13 cellular contexts compared by ENCODE assay signal in genomic region chr6:10595731-10596664, GRCh38.
DNase-seq lines count a peak whose midpoint lies in the region; ATAC-seq and TF ChIP-seq lines count a peak whose summit lies in the region.
"Had no signal": no experiment of that assay in that cellular context is flagged by ENCODE, and none has a peak within 500 bp of the region (broad histone marks: within the 10 kb centered on the region; RNA-seq: fewer than 3 reads in every experiment).

No MANE protein-coding gene starts in this region.

- H3K36me3 ChIP-seq in SJSA1 (no peaks in the 10 kb centered on the region), suprapubic skin (no peaks in the 10 kb centered on the region)
- no peaks in the 10 kb centered on the region for H3K36me3 ChIP-seq in naive thymus-derived CD4-positive, alpha-beta T cell (ENCODE audit: control insufficient read depth in 2 of 3, insufficient read depth in 3 of 3, low read length in 3 of 3)

- 85% methylated on average over 11 of the region's 11 CpGs for WGBS in suprapubic skin

- H3K27ac Mint-ChIP-seq in naive thymus-derived CD4-positive, alpha-beta T cell, result no peak overlapping the region
- H3K27ac Mint-ChIP-seq: effector memory CD8-positive, alpha-beta T cell had no signal

- no peak for TF ChIP-seq CTCF in suprapubic skin (IDR thresholded peaks at IDR 0.05)
- TF ChIP-seq CTCF in coronary artery (IDR thresholded peaks at IDR 0.05), result no peak

- H3K4me3 Mint-ChIP-seq in naive thymus-derived CD4-positive, alpha-beta T cell, result no peak overlapping the region
- H3K4me3 Mint-ChIP-seq: effector memory CD8-positive, alpha-beta T cell had no signal

- no peak for TF ChIP-seq POLR2A in suprapubic skin (IDR thresholded peaks at IDR 0.05)

- DNase-seq in HPDE6-E6E7 (ENCODE audit: extremely low spot score), result peak; percentile 8
- DNase-seq in SJSA1 (ENCODE audit: low read depth in 1 of 2, low spot score in 2 of 2), result peak; percentile 78 to 85
- no peak for DNase-seq in naive thymus-derived CD4-positive, alpha-beta T cell
- DNase-seq in activated CD4-positive, alpha-beta T cell treated with anti-CD3 and anti-CD28 coated beads, Interleukin-2, amount 50 U/mL, for 1 hour, result no peak
- no peak for DNase-seq in suprapubic skin (ENCODE audit: low spot score in 2 of 2)
- no peak for DNase-seq in coronary artery (ENCODE audit: low spot score)
- DNase-seq: activated gamma-delta T cell; DND-41; effector memory CD8-positive, alpha-beta T cell; T-helper 9 cell had no signal

- no peak for TF ChIP-seq EP300 in suprapubic skin (IDR thresholded peaks at IDR 0.05)

- H3K27ac ChIP-seq in SJSA1, result peak overlapping the region; percentile 70
- H3K27ac ChIP-seq in naive thymus-derived CD4-positive, alpha-beta T cell (ENCODE audit: low read depth, low read length), result no peak overlapping the region
- no peak overlapping the region for H3K27ac ChIP-seq in suprapubic skin
- H3K27ac ChIP-seq in coronary artery, result no peak overlapping the region
- H3K27ac ChIP-seq: parathyroid adenoma had no signal

- ATAC-seq in GM19395 (IDR thresholded peaks at IDR 0.05; ENCODE audit: unreplicated experiment) (peak; percentile 57), GM21825 (IDR thresholded peaks at IDR 0.05; ENCODE audit: unreplicated experiment) (no peak)
- ATAC-seq in naive thymus-derived CD4-positive, alpha-beta T cell, result peak; percentile 68
- ATAC-seq: effector memory CD8-positive, alpha-beta T cell had no signal

- H3K36me3 Mint-ChIP-seq in naive thymus-derived CD4-positive, alpha-beta T cell, result peaks cover 0 to 8% (median 2%) of the 10 kb centered on the region in 5 donors

- peaks cover 0 to 2% (median 0%) of the 10 kb centered on the region in 11 donors for H3K9me3 Mint-ChIP-seq in naive thymus-derived CD4-positive, alpha-beta T cell
- H3K9me3 Mint-ChIP-seq: effector memory CD8-positive, alpha-beta T cell had no signal

- H3K4me1 Mint-ChIP-seq in naive thymus-derived CD4-positive, alpha-beta T cell, result peaks cover 0 to 5% (median 0%) of the 10 kb centered on the region in 7 donors

- peaks cover 34% of the 10 kb centered on the region for H3K4me1 ChIP-seq in SJSA1 (replicated peaks)
- no peaks in the 10 kb centered on the region for H3K4me1 ChIP-seq in naive thymus-derived CD4-positive, alpha-beta T cell (ENCODE audit: control insufficient read depth in 2 of 2, insufficient read depth in 2 of 2, low read length in 2 of 2)
- H3K4me1 ChIP-seq in suprapubic skin, result no peaks in the 10 kb centered on the region
- H3K4me1 ChIP-seq: parathyroid adenoma had no signal

- CTCF ChIA-PET in naive thymus-derived CD4-positive, alpha-beta T cell (lab: Charles Lee), result no interaction called here

- H3K9me3 ChIP-seq in SJSA1 (replicated peaks), result no peaks in the 10 kb centered on the region
- H3K9me3 ChIP-seq in naive thymus-derived CD4-positive, alpha-beta T cell (ENCODE audit: control insufficient read depth in 2 of 3, low read length in 3 of 3), result no peaks in the 10 kb centered on the region
- no peaks in the 10 kb centered on the region for H3K9me3 ChIP-seq in suprapubic skin

- intact Hi-C loops in naive thymus-derived CD4-positive, alpha-beta T cell (cut with micrococcal nuclease), result no loop called here

- POLR2A ChIA-PET in naive thymus-derived CD4-positive, alpha-beta T cell (lab: Charles Lee), result no interaction called here

- H3K27me3 ChIP-seq in SJSA1 (replicated peaks) (no peaks in the 10 kb centered on the region), suprapubic skin (no peaks in the 10 kb centered on the region)
- H3K27me3 ChIP-seq in naive thymus-derived CD4-positive, alpha-beta T cell (ENCODE audit: control insufficient read depth in 2 of 2, insufficient read depth in 2 of 2, low read length in 2 of 2), result no peaks in the 10 kb centered on the region

- H3K4me3 ChIP-seq in SJSA1 (peak overlapping the region; percentile 17), suprapubic skin (no peak overlapping the region), coronary artery (no peak overlapping the region)
- H3K4me3 ChIP-seq in naive thymus-derived CD4-positive, alpha-beta T cell (ENCODE audit: low read length), result no peak overlapping the region

- H3K27me3 Mint-ChIP-seq in naive thymus-derived CD4-positive, alpha-beta T cell, result no peaks in the 10 kb centered on the region

Comparison
In these comparisons a context has a peak if more than half of its experiments do, and no peak if none do; other contexts are left out.
1. DNase-seq: peak in HPDE6-E6E7 (single experiment) and SJSA1 (2 of 2); none in naive thymus-derived CD4-positive, alpha-beta T cell (0 of 9), activated CD4-positive, alpha-beta T cell treated with anti-CD3 and anti-CD28 coated beads, Interleukin-2, amount 50 U/mL, for 1 hour (single experiment), suprapubic skin (0 of 2) and coronary artery (single experiment).